In genomic region chr2:239133945-239134570, GRCh38 we compare ENCODE assay signal across 1 cellular context.
TF ChIP-seq lines count a peak whose summit lies in the region.

No MANE protein-coding gene starts in this region.

TF ChIP-seq in IMR-90, 13 proteins besides CTCF, POLR2A, EP300 and RAD21 (continued from another document):
- TF ChIP-seq ELK1 (IDR thresholded peaks at IDR 0.05; ENCODE audit: borderline replicate concordance, low read depth, low read length) (no peak), BHLHE40 (IDR thresholded peaks at IDR 0.05; ENCODE audit: low read depth, low read length) (no peak), CHD1 (IDR thresholded peaks at IDR 0.05; ENCODE audit: low read depth, low read length) (no peak)
